In genomic region chr13:108223850-108224503, GRCh38 we compare ENCODE assay signal across 20 cellular contexts. TPM values are rescaled to one million over a fixed set of nuclear protein-coding genes. Genes with fewer than 3 reads are reported as not detected.
DNase-seq lines count a peak whose midpoint lies in the region; ATAC-seq and TF ChIP-seq lines count a peak whose summit lies in the region.
"Had no signal": no experiment of that assay in that cellular context is flagged by ENCODE, and none has a peak within 500 bp of the region (broad histone marks: within the 10 kb centered on the region; RNA-seq: fewer than 3 reads in every experiment).

No MANE protein-coding gene starts in this region.

- ATAC-seq in left cardiac atrium (no peak), IMR-90 (ENCODE audit: low read depth) (peak; percentile 45)
- ATAC-seq: GM23338, HCT116 had no signal

- H4K91ac ChIP-seq in IMR-90 (ENCODE audit: insufficient read depth, low read depth, low read length), result no peak overlapping the region

- peaks cover 23 to 47% of the 10 kb centered on the region in 2 experiments for H3K79me1 ChIP-seq in IMR-90 (ENCODE audit: low read depth in 1 of 2, low read length in 2 of 2)

- H2BK20ac ChIP-seq in IMR-90 (ENCODE audit: low read depth, low read length), result no peak overlapping the region

- H2AK5ac ChIP-seq in IMR-90 (ENCODE audit: low read depth, low read length), result no peak overlapping the region

- H2BK5ac ChIP-seq in IMR-90 (ENCODE audit: low read depth, low read length, poor library complexity, severe bottlenecking), result no peak overlapping the region

- POLR2A ChIA-PET in IMR-90 (lab: Charles Lee; ENCODE audit: unreplicated experiment), result no interaction called here

- no peak overlapping the region for H3K14ac ChIP-seq in IMR-90 (replicated peaks; ENCODE audit: low read depth, low read length)

- WGBS in IMR-90 (ENCODE audit: extremely low coverage in 2 of 2, insufficient read length in 1 of 2), 2 experiments, result no CpG with 5 or more reads among the region's 7 CpGs
- 71 to 87% (median 84%) methylated on average over 7 of the region's 7 CpGs for WGBS in spleen, 5 donors

- H4K8ac ChIP-seq in IMR-90 (ENCODE audit: low read depth in 2 of 2, low read length in 2 of 2), result no peak overlapping the region

- H3K9me3 ChIP-seq in left ventricle myocardium inferior (replicated peaks) (no peaks in the 10 kb centered on the region), IMR-90 (ENCODE audit: control insufficient read depth, insufficient read depth, low read length) (no peaks in the 10 kb centered on the region), spleen (no peaks in the 10 kb centered on the region)
- H3K9me3 ChIP-seq: SJCRH30 had no signal

- H3K4ac ChIP-seq in IMR-90 (ENCODE audit: low read depth, low read length), result no peak overlapping the region

- TF ChIP-seq RAD21 in IMR-90 (IDR thresholded peaks at IDR 0.05; ENCODE audit: low read length), result no peak

- TF ChIP-seq CTCF in left ventricle myocardium inferior (IDR thresholded peaks at IDR 0.05; ENCODE audit: borderline replicate concordance) (no peak), IMR-90 (conservative IDR thresholded peaks at IDR 0.05; ENCODE audit: low read depth, low read length) (no peak), fibroblast of villous mesenchyme (IDR thresholded peaks at IDR 0.05; ENCODE audit: insufficient read depth, low read depth, low read length) (no peak), spleen (IDR thresholded peaks at IDR 0.05 in 8 of 11, conservative IDR thresholded peaks at IDR 0.05 in 3 of 11) (no peak)

- H3K4me1 ChIP-seq in left ventricle myocardium inferior (peaks cover 98% of the 10 kb centered on the region), IMR-90 (ENCODE audit: control insufficient read depth, insufficient read depth, low read length) (peaks cover 10% of the 10 kb centered on the region), spleen (peaks cover 32 to 99% (median 71%) of the 10 kb centered on the region in 6 donors)
- H3K4me1 ChIP-seq: SJCRH30 had no signal

- H2AK9ac ChIP-seq in IMR-90 (replicated peaks; ENCODE audit: low read depth, low read length, poor library complexity), result no peak overlapping the region

- no peak overlapping the region for H2AFZ ChIP-seq in IMR-90 (replicated peaks; ENCODE audit: low read length, poor library complexity)
- H2AFZ ChIP-seq: GM23338 had no signal

- TF ChIP-seq POLR2A in IMR-90 (IDR thresholded peaks at IDR 0.05; ENCODE audit: low read depth, low read length) (no peak), spleen (IDR thresholded peaks at IDR 0.05) (no peak)

- H3K4me3 ChIP-seq in left ventricle myocardium inferior (no peak overlapping the region), IMR-90 (ENCODE audit: insufficient read depth, low read depth, low read length) (no peak overlapping the region), fibroblast of villous mesenchyme (ENCODE audit: low read depth, low read length) (no peak overlapping the region), spleen (no peak overlapping the region)
- H3K4me3 ChIP-seq: GM23338, SJCRH30 had no signal

- DNase-seq in left ventricle myocardium inferior (no peak), left cardiac atrium (no peak), IMR-90 (no peak), fibroblast of villous mesenchyme (ENCODE audit: low read depth) (peak; percentile 48), superior temporal gyrus (ENCODE audit: extremely low spot score) (peak; percentile 21), spleen (no peak), DMS153 (lab: John Stamatoyannopoulos, UW) (no peak)
- DNase-seq: CD4-positive, alpha-beta memory T cell; NCI-H1105; NCI-H146; NCI-H2029; NCI-H226; NCI-H510A treated with DMSO at 0.1 percent for 48 hours; NCI-H748 treated with DMSO at 0.1 percent for 48 hours; SJCRH30 had no signal

- no peak overlapping the region for H4K5ac ChIP-seq in IMR-90 (ENCODE audit: low read depth, low read length)

- H3K56ac ChIP-seq in IMR-90 (ENCODE audit: extremely low read depth, insufficient read depth, low read length), result no peak overlapping the region

- H2BK15ac ChIP-seq in IMR-90 (ENCODE audit: low read depth, low read length), result no peak overlapping the region

- no peak overlapping the region for H2BK120ac ChIP-seq in IMR-90 (ENCODE audit: low read depth, low read length)

- dilution Hi-C loops in IMR-90 (cut with HindIII; ENCODE audit: low sequenced_read_pairs, unreplicated experiment), result no loop called here

- peaks cover 3% of the 10 kb centered on the region; the same call in 1 of the 2 replicates for H3K9me1 ChIP-seq in IMR-90 (ENCODE audit: insufficient read depth, low read length)

- CTCF ChIA-PET in IMR-90 (lab: Yijun Ruan, JAX), result no interaction called here

- BruUV-seq in IMR-90 (replicated peaks; lab: Mats Ljungman, UMichigan), result no TSS peak

- H3K36me3 ChIP-seq in left ventricle myocardium inferior, result no peaks in the 10 kb centered on the region
- no peaks in the 10 kb centered on the region for H3K36me3 ChIP-seq in IMR-90 (ENCODE audit: control insufficient read depth, insufficient read depth, low read length)
- peaks cover 0 to 4% (median 0%) of the 10 kb centered on the region in 6 donors for H3K36me3 ChIP-seq in spleen
- H3K36me3 ChIP-seq: SJCRH30 had no signal

- intact Hi-C loops in left ventricle myocardium inferior (cut with micrococcal nuclease), result no loop called here
- intact Hi-C loops in left cardiac atrium (cut with DNase I), result no loop called here
- intact Hi-C loops in IMR-90 (cut with micrococcal nuclease), result no loop called here
- intact Hi-C loops in spleen (cut with DNase I; ENCODE audit: low total_unique reads), result no loop called here

- H3K18ac ChIP-seq in IMR-90 (ENCODE audit: low read depth, low read length), result no peak overlapping the region

- H3K27ac ChIP-seq in left ventricle myocardium inferior (replicated peaks) (peak overlapping the region; percentile 32), IMR-90 (ENCODE audit: insufficient read depth, low read length) (no peak overlapping the region), spleen (no peak overlapping the region)
- H3K27ac ChIP-seq: KMS-11, RWPE1, SJCRH30 had no signal

- peaks cover 24% of the 10 kb centered on the region; the same call in 1 of the 2 replicates for H4K20me1 ChIP-seq in IMR-90 (ENCODE audit: insufficient read depth, low read length)

- in situ Hi-C loops in IMR-90 (cut with MboI; ENCODE audit: low sequenced_read_pairs), result no loop called here

- H3K23ac ChIP-seq in IMR-90 (ENCODE audit: low read depth, low read length), result no peak overlapping the region

- H3K9ac ChIP-seq in IMR-90 (ENCODE audit: low read depth, low read length), result no peak overlapping the region
- H3K9ac ChIP-seq: KMS-11 had no signal

- no peak overlapping the region; the same call in 1 of the 2 replicates for H3K4me2 ChIP-seq in IMR-90 (ENCODE audit: low read depth, low read length)
- H3K4me2 ChIP-seq: GM23338, KMS-11 had no signal

- H3K27me3 ChIP-seq in left ventricle myocardium inferior (ENCODE audit: low read depth), result no peaks in the 10 kb centered on the region
- H3K27me3 ChIP-seq in IMR-90 (ENCODE audit: control insufficient read depth, insufficient read depth, low read length), result no peaks in the 10 kb centered on the region
- no peaks in the 10 kb centered on the region for H3K27me3 ChIP-seq in spleen (replicated peaks in 1 of 7)
- H3K27me3 ChIP-seq: SJCRH30 had no signal

TF ChIP-seq in IMR-90, 13 proteins besides CTCF, POLR2A, EP300 and RAD21 (continues in another document):
- no peak for TF ChIP-seq BHLHE40 (IDR thresholded peaks at IDR 0.05; ENCODE audit: low read depth, low read length)
- TF ChIP-seq FOS (IDR thresholded peaks at IDR 0.05; ENCODE audit: low read depth, low read length), result no peak
- TF ChIP-seq NFE2L2 (IDR thresholded peaks at IDR 0.05; ENCODE audit: low read depth, low read length), result no peak
- TF ChIP-seq ELK1 (IDR thresholded peaks at IDR 0.05; ENCODE audit: borderline replicate concordance, low read depth, low read length), result no peak
- TF ChIP-seq MXI1 (IDR thresholded peaks at IDR 0.05; ENCODE audit: borderline replicate concordance, low read depth, low read length), result no peak
- TF ChIP-seq RCOR1 (IDR thresholded peaks at IDR 0.05; ENCODE audit: insufficient replicate concordance, low read length), result no peak
- no peak for TF ChIP-seq MAZ (IDR thresholded peaks at IDR 0.05; ENCODE audit: borderline replicate concordance, low read depth, low read length)
- TF ChIP-seq SMC3 (IDR thresholded peaks at IDR 0.05; ENCODE audit: low read depth, low read length), result no peak

RNA-seq across cellular contexts. Expression of gene ABHD13, which starts 5.8 kb away (rescaled TPM):
- total RNA-seq in left ventricle myocardium inferior, result 5.1 TPM
- 1 to 10 TPM; 4.9 to 6.8 TPM for total RNA-seq in left cardiac atrium
- 4.1 and 10.6 TPM in 2 replicates for total RNA-seq in IMR-90 (2012; rRNA removed)
- polyA plus RNA-seq in IMR-90 (2012; rRNA removed), result 2.8 and 4.0 TPM in 2 replicates
- 0.92 and 1.1 TPM in 2 replicates for polyA plus RNA-seq in IMR-90 (2012; cell fraction: cytosol; rRNA removed)
- 0.39 and 2.6 TPM in 2 replicates for polyA plus RNA-seq in IMR-90 (2012; cell fraction: nucleus; rRNA removed; ENCODE audit: low replicate concordance)
- 7.4 and 10.8 TPM in 2 replicates for total RNA-seq in fibroblast of villous mesenchyme
- total RNA-seq in spleen, result 10 to 100 TPM; 12.0 to 22.6 (median 14.2) TPM
- polyA plus RNA-seq in spleen, result 1 to 10 TPM; 4.8 to 6.3 (median 4.9) TPM

RNA-seq across cellular contexts. Expression of gene LIG4, which starts 8.6 kb away (rescaled TPM):
- total RNA-seq in left ventricle myocardium inferior (8.1 TPM), left cardiac atrium (10 to 100 TPM in 1 of 2 donors, 1 to 10 TPM in 1; 8.1 to 12.1 TPM), IMR-90 (2012; rRNA removed) (7.2 and 11.7 TPM in 2 replicates), fibroblast of villous mesenchyme (9.7 and 19.0 TPM in 2 replicates), spleen (10 to 100 TPM; 10.1 to 16.0 (median 14.8) TPM)
- polyA plus RNA-seq in IMR-90 (2012; rRNA removed) (3.5 and 5.0 TPM in 2 replicates), spleen (10 to 100 TPM in 1 of 3 donors, 1 to 10 TPM in 2; 9.7 to 10.0 (median 9.9) TPM)
- polyA plus RNA-seq in IMR-90 (2012; cell fraction: cytosol; rRNA removed), result 0.42 and 0.71 TPM in 2 replicates
- polyA plus RNA-seq in IMR-90 (2012; cell fraction: nucleus; rRNA removed; ENCODE audit: low replicate concordance), result 0.50 and 5.8 TPM in 2 replicates

RNA-seq across cellular contexts. Expression of gene TNFSF13B, which starts 45.5 kb away (rescaled TPM):
- total RNA-seq in left ventricle myocardium inferior (1.7 TPM), left cardiac atrium (1 to 10 TPM; 1.9 to 5.9 TPM), IMR-90 (2012; rRNA removed) (0.54 and 0.56 TPM in 2 replicates), fibroblast of villous mesenchyme (0.64 and 2.6 TPM in 2 replicates), spleen (10 to 100 TPM; 22.8 to 82.1 (median 40.2) TPM)
- polyA plus RNA-seq in IMR-90 (2012; rRNA removed) (0.29 and 0.33 TPM in 2 replicates), spleen (10 to 100 TPM in 1 of 3 donors, 1 to 10 TPM in 2; 7.7 to 15.2 (median 7.9) TPM)
- 0.18 and 1.2 TPM in 2 replicates for polyA plus RNA-seq in IMR-90 (2012; cell fraction: cytosol; rRNA removed)
- 0.70 and 2.5 TPM in 2 replicates for polyA plus RNA-seq in IMR-90 (2012; cell fraction: nucleus; rRNA removed; ENCODE audit: low replicate concordance)
- total RNA-seq: G401 had no signal

Comparison
In these comparisons a context has a peak if more than half of its experiments do, and no peak if none do; other contexts are left out.
1. DNase-seq: peak in fibroblast of villous mesenchyme (single experiment) and superior temporal gyrus (single experiment); none in left ventricle myocardium inferior (single experiment), left cardiac atrium (single experiment), IMR-90 (single experiment), spleen (single experiment) and DMS153 (single experiment).